9 cellular contexts compared by ENCODE assay signal in the genomic region with DNA sequence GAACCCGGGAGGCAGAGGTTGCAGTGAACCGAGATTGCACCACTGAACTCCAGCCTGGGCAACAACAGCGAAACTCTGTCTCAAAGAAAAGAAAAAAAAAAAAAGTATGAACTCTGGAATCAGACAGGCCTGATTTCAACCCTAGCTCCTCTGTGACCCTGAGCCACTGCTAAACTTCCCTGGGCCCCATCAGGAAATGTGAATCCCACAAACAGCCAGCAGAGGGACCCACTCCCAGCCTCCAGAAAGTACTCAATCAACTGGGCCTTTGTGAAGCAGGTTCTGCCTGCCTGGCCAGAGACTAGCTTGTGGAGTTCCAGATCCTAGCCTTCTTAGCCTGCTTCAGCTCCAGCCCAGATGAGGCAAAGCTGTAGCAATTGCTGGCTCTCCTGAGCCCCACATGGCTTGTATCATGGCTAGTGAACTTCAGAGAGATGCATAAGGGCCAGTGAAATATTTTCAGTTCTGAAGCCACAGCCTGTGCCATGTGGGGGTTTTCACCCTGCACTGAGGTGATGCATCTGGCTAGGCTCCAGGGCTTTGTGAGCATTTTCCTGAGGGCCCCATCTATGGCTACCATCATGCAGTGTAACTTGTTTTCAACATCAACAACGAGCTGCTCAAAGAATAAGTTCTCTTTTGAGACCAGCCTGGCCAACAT. TPM values are rescaled to one million over a fixed set of nuclear protein-coding genes. Genes with fewer than 3 reads are reported as not detected.
A peak's percentile ranks its signal among the peaks of the same experiment; 100 is the strongest.
DNase-seq lines count a peak whose midpoint lies in the region; ATAC-seq and TF ChIP-seq lines count a peak whose summit lies in the region.
"Had no signal": no experiment of that assay in that cellular context is flagged by ENCODE, and none has a peak within 500 bp of the region (broad histone marks: within the 10 kb centered on the region; RNA-seq: fewer than 3 reads in every experiment).

No MANE protein-coding gene starts in this region.

- no CpG with 5 or more reads among the region's 4 CpGs for WGBS in gastroesophageal sphincter (ENCODE audit: low coverage in 1 of 2), 2 donors

- peak; percentile 84 for ATAC-seq in GM19455 (IDR thresholded peaks at IDR 0.05; ENCODE audit: unreplicated experiment)
- peak; percentile 89 for ATAC-seq in HG03460 (IDR thresholded peaks at IDR 0.05; ENCODE audit: unreplicated experiment)
- peak; percentile 31 for ATAC-seq in PC-3
- peak; percentile 45 for ATAC-seq in gastroesophageal sphincter
- ATAC-seq in HG02970 (IDR thresholded peaks at IDR 0.05; ENCODE audit: low FRiP score, unreplicated experiment) = no peak

- no peak overlapping the region for H3K9ac ChIP-seq in PC-3 (ENCODE audit: low read length)

- no TSS peak for BruUV-seq in PC-3 (replicated peaks; lab: Mats Ljungman, UMichigan)

- no peaks in the 10 kb centered on the region for H3K9me2 ChIP-seq in PC-3 (replicated peaks; ENCODE audit: low read length)

- no peaks in the 10 kb centered on the region for H3K27me3 ChIP-seq in PC-3 (ENCODE audit: low read length)
- H3K27me3 ChIP-seq in gastroesophageal sphincter = no peaks in the 10 kb centered on the region

- H3K9me3 ChIP-seq in PC-3 (ENCODE audit: low read length) (no peaks in the 10 kb centered on the region), gastroesophageal sphincter (no peaks in the 10 kb centered on the region)

- intact Hi-C loops in PC-3 (cut with micrococcal nuclease) = no loop called here
- intact Hi-C loops in posterior cingulate gyrus (cut with DNase I) = no loop called here

- CTCF ChIA-PET in PC-3 (lab: Charles Lee) = interaction anchor here (0.6 to 1.2 kb wide), 3 partner anchors 17 to 28 kb away, joined by 3 read pairs; a partner anchor contains a TSS

- H3K27ac ChIP-seq in PC-3 (ENCODE audit: low read length) (peak overlapping the region; percentile 81), gastroesophageal sphincter (no peak overlapping the region)

- TF ChIP-seq EP300 in gastroesophageal sphincter (IDR thresholded peaks at IDR 0.05) = no peak

- POLR2A ChIA-PET in PC-3 (lab: Charles Lee; ENCODE audit: unreplicated experiment) = no interaction called here

- no peak overlapping the region; the same call in 1 of the 2 replicates for H2AFZ ChIP-seq in PC-3 (ENCODE audit: low read length)

- H3K79me2 ChIP-seq in PC-3 (ENCODE audit: low read length) = no peaks in the 10 kb centered on the region

- no peak for TF ChIP-seq POLR2A in gastroesophageal sphincter (IDR thresholded peaks at IDR 0.05)

- H3K4me3 ChIP-seq in PC-3 (ENCODE audit: low read length) (no peak overlapping the region), gastroesophageal sphincter (no peak overlapping the region)

- H3K4me2 ChIP-seq in PC-3 (ENCODE audit: low read length) = peak overlapping the region; percentile 70; the same call in 1 of the 2 replicates

- H3K4me1 ChIP-seq in PC-3 (ENCODE audit: insufficient read depth, low read length) (peaks cover 46% of the 10 kb centered on the region), gastroesophageal sphincter (no peaks in the 10 kb centered on the region)

- peak; percentile 79 for DNase-seq in DMS 273 (lab: John Stamatoyannopoulos, UW; ENCODE audit: unreplicated experiment)
- peak; percentile 73 for DNase-seq in PC-3
- peak; percentile 29 for DNase-seq in activated T-helper 9 cell treated with anti-CD3 and anti-CD28 coated beads, Interleukin-2, amount 50 U/mL, for 16 hours (ENCODE audit: low read depth)
- DNase-seq in posterior cingulate gyrus = peak in 8 of 10 donors; percentile 39 to 91 (median 50)

- TF ChIP-seq CTCF in PC-3 (conservative IDR thresholded peaks at IDR 0.05; ENCODE audit: low read depth, low read length) (peak; percentile 64), gastroesophageal sphincter (IDR thresholded peaks at IDR 0.05) (peak; percentile 23 to 59 (median 36))

- no peaks in the 10 kb centered on the region for H3K36me3 ChIP-seq in PC-3 (ENCODE audit: low read depth, low read length)
- H3K36me3 ChIP-seq in gastroesophageal sphincter = no peaks in the 10 kb centered on the region

- no peaks in the 10 kb centered on the region for H4K20me1 ChIP-seq in PC-3 (ENCODE audit: low read length)

- no peaks in the 10 kb centered on the region for H3F3A ChIP-seq in PC-3 (ENCODE audit: low read length, unreplicated experiment)

RNA-seq across cellular contexts. Expression of a gene that starts 7.2 kb away (rescaled TPM):
- total RNA-seq in PC-3 (2014; rRNA removed) = 68.4 and 72.9 TPM in 2 replicates
- 100 to 1,000 TPM in 2 of 4 donors, 10 to 100 TPM in 2; 65.1 to 117 (median 97.1) TPM for total RNA-seq in gastroesophageal sphincter

RNA-seq across cellular contexts. Expression of a gene that starts 28.5 kb away (rescaled TPM):
- 21.7 and 25.9 TPM in 2 replicates for total RNA-seq in PC-3 (2014; rRNA removed)
- total RNA-seq in gastroesophageal sphincter = 10 to 100 TPM in 3 of 4 donors, 1 to 10 TPM in 1; 9.7 to 20.7 (median 11.6) TPM

RNA-seq across cellular contexts. Expression of a gene that starts 37.4 kb away (rescaled TPM):
- total RNA-seq in PC-3 (2014; rRNA removed) (not detected in 2 replicates), gastroesophageal sphincter (not detected)
- total RNA-seq: temporal lobe had no signal

Comparison
In these comparisons a context has a peak if more than half of its experiments do, and no peak if none do; other contexts are left out.
1. DNase-seq: peak in every context shown above with its lines; median percentile 79 in DMS 273; 73 in PC-3; 50 in posterior cingulate gyrus; 29 in activated T-helper 9 cell treated with anti-CD3 and anti-CD28 coated beads, Interleukin-2, amount 50 U/mL, for 16 hours.